ENCODE assay signal across 20 cellular contexts in genomic region chr19:50190439-50190891, GRCh38. TPM values are rescaled to one million over a fixed set of nuclear protein-coding genes. Genes with fewer than 3 reads are reported as not detected.
A peak's percentile ranks its signal among the peaks of the same experiment; 100 is the strongest.
DNase-seq lines count a peak whose midpoint lies in the region; ATAC-seq, FAIRE-seq and TF ChIP-seq lines count a peak whose summit lies in the region.
"Had no signal": no experiment of that assay in that cellular context is flagged by ENCODE, and none has a peak within 500 bp of the region (broad histone marks: within the 10 kb centered on the region; RNA-seq: fewer than 3 reads in every experiment).

No MANE protein-coding gene starts in this region.

- intact Hi-C loops in left ventricle myocardium inferior (cut with micrococcal nuclease), result no loop called here
- intact Hi-C loops in left ventricle myocardium superior (cut with micrococcal nuclease), result no loop called here
- intact Hi-C loops in mucosa of descending colon (cut with DNase I, micrococcal nuclease), result no loop called here
- intact Hi-C loops in HepG2 (cut with micrococcal nuclease; ENCODE audit: unreplicated experiment), result no loop called here

- H3K27ac ChIP-seq in left ventricle myocardium inferior (replicated peaks), result peak overlapping the region; percentile 63
- no peak overlapping the region for H3K27ac ChIP-seq in HepG2 (ENCODE audit: extremely low read length, insufficient read depth, low read length)

- TF ChIP-seq CTCF in left ventricle myocardium inferior (IDR thresholded peaks at IDR 0.05; ENCODE audit: borderline replicate concordance), result no peak
- TF ChIP-seq CTCF in mucosa of descending colon (IDR thresholded peaks at IDR 0.05), result no peak
- no peak for TF ChIP-seq CTCF in HepG2 (CRISPR knock-in tag; IDR thresholded peaks at IDR 0.05)

- no TSS peak for BruUV-seq in HepG2 (replicated peaks; lab: Mats Ljungman, UMichigan)

- peaks cover 18% of the 10 kb centered on the region for H3K27me3 ChIP-seq in left ventricle myocardium inferior (ENCODE audit: low read depth)
- H3K27me3 ChIP-seq in HepG2 (ENCODE audit: control insufficient read depth in 1 of 2, insufficient read depth in 2 of 2, low read length in 2 of 2), result peaks cover 0 to 13% of the 10 kb centered on the region in 2 experiments; a peak in 2 of 5 replicates
- H3K27me3 ChIP-seq: BE2C had no signal

- no peak overlapping the region for H2AFZ ChIP-seq in HepG2 (ENCODE audit: low read length)

- ATAC-seq in left ventricle myocardium superior (no peak), mucosa of descending colon (peak; percentile 85), HG03175 (IDR thresholded peaks at IDR 0.05; ENCODE audit: unreplicated experiment) (no peak), HepG2 (no peak)

- peaks cover 11% of the 10 kb centered on the region for H3K4me1 ChIP-seq in left ventricle myocardium inferior
- H3K4me1 ChIP-seq in mucosa of descending colon (ENCODE audit: low read depth), result no peaks in the 10 kb centered on the region
- H3K4me1 ChIP-seq in HepG2 (ENCODE audit: insufficient read depth, low read length), result no peaks in the 10 kb centered on the region; the same call in 1 of the 2 replicates
- H3K4me1 ChIP-seq: BE2C had no signal

- H4K20me1 ChIP-seq in HepG2 (ENCODE audit: insufficient read depth, low read length), result no peaks in the 10 kb centered on the region

- DNase-seq in left ventricle myocardium inferior, result no peak
- DNase-seq in left ventricle myocardium superior, result no peak
- DNase-seq in SW480 (ENCODE audit: low spot score), result peak; percentile 64
- DNase-seq in mucosa of descending colon, result peak; percentile 76 to 87 (median 78)
- DNase-seq in NCI-H187 treated with DMSO at 0.1 percent for 48 hours (lab: John Stamatoyannopoulos, UW), result no peak
- no peak for DNase-seq in HepG2 (ENCODE audit: low spot score)
- no peak for DNase-seq in HuH-7 (ENCODE audit: low spot score)
- DNase-seq: anterior cingulate cortex, BE2C, heart right ventricle, islet precursor cell, NCI-H2081, NCI-H510A, T1000 had no signal

- H3K79me2 ChIP-seq in HepG2 (ENCODE audit: insufficient read depth, low read length), result no peaks in the 10 kb centered on the region

- POLR2A ChIA-PET in HepG2 (lab: Yijun Ruan, JAX), result no interaction called here

- no peaks in the 10 kb centered on the region for H3K9me3 ChIP-seq in left ventricle myocardium inferior (replicated peaks)
- H3K9me3 ChIP-seq in mucosa of descending colon, result no peaks in the 10 kb centered on the region
- H3K9me3 ChIP-seq in HepG2 (ENCODE audit: low read length), result no peaks in the 10 kb centered on the region
- H3K9me3 ChIP-seq: BE2C, heart right ventricle had no signal

- in situ Hi-C loops in HepG2 (cut with HindIII; ENCODE audit: extremely low pct_ligation_motif_present, low pct_unique_long_range_greater_than_20kb), result no loop called here

- no peak for FAIRE-seq in HepG2 (lab: Jason Lieb, UNC)
- FAIRE-seq: endometrium had no signal

- no peak for TF ChIP-seq EP300 in HepG2 (IDR thresholded peaks at IDR 0.05; ENCODE audit: low read depth in 2 of 2, low read length in 2 of 2)
- TF ChIP-seq EP300 in HepG2 (CRISPR knock-in tag; IDR thresholded peaks at IDR 0.05; ENCODE audit: borderline replicate concordance), result no peak

- no peak overlapping the region for H3K9ac ChIP-seq in HepG2 (ENCODE audit: insufficient read depth, low read depth, low read length)

- H3K36me3 ChIP-seq in left ventricle myocardium inferior (no peaks in the 10 kb centered on the region), mucosa of descending colon (ENCODE audit: low read depth) (peaks cover 8% of the 10 kb centered on the region), HepG2 (replicated peaks in 1 of 2; ENCODE audit: control insufficient read depth in 1 of 2, insufficient read depth in 2 of 2, low read length in 2 of 2) (no peaks in the 10 kb centered on the region)
- H3K36me3 ChIP-seq: BE2C, heart right ventricle had no signal

- TF ChIP-seq POLR2A in HepG2 (IDR thresholded peaks at IDR 0.05; ENCODE audit: insufficient read depth in 1 of 2, low read depth in 2 of 2, low read length in 2 of 2), result no peak

- no peak overlapping the region for H3K4me2 ChIP-seq in HepG2 (ENCODE audit: low read depth, low read length)

- H3K4me3 ChIP-seq in left ventricle myocardium inferior, result no peak overlapping the region
- no peak overlapping the region for H3K4me3 ChIP-seq in mucosa of descending colon
- no peak overlapping the region for H3K4me3 ChIP-seq in HepG2 (replicated peaks in 1 of 3; ENCODE audit: insufficient read depth in 1 of 3, low read depth in 2 of 3, low read length in 3 of 3)
- H3K4me3 ChIP-seq: heart right ventricle had no signal

- CTCF ChIA-PET in HepG2 (lab: Yijun Ruan, JAX; ENCODE audit: low intra/inter-chr PET ratio, low total read pairs), result no interaction called here

- no peak for TF ChIP-seq RAD21 in HepG2 (CRISPR knock-in tag; IDR thresholded peaks at IDR 0.05)

- 33% methylated on average over 8 of the region's 8 CpGs for WGBS in HepG2 (ENCODE audit: low lambda C conversion rate)

TF ChIP-seq in HepG2, 621 proteins besides CTCF, POLR2A, EP300 and RAD21 (continues in another document):
- TF ChIP-seq PHF8 (CRISPR knock-in tag; IDR thresholded peaks at IDR 0.05) (no peak), RFX3 (CRISPR knock-in tag; IDR thresholded peaks at IDR 0.05) (no peak), POLR2AphosphoS2 (IDR thresholded peaks at IDR 0.05; ENCODE audit: low read depth, low read length) (no peak)

RNA-seq across cellular contexts. Expression of gene MYH14, which starts 13.0 kb away (rescaled TPM):
- 115 TPM for total RNA-seq in left ventricle myocardium inferior
- 131 TPM for total RNA-seq in left ventricle myocardium superior
- total RNA-seq in mucosa of descending colon, result 100 to 1,000 TPM; 268 to 606 (median 586) TPM
- total RNA-seq in HepG2 (2016; rRNA removed; fragmentation: Illumina TruSeq; extraction: Trizol), result 5.5 and 6.4 TPM in 2 replicates
- total RNA-seq in HepG2 (2016; cell fraction: cytosol; rRNA removed; fragmentation: Illumina TruSeq; extraction: Trizol; ENCODE audit: low read depth), result 0.53 and 0.61 TPM in 2 replicates
- 4.9 and 6.5 TPM in 2 replicates for total RNA-seq in HepG2 (2016; cell fraction: insoluble cytoplasmic fraction; rRNA removed; fragmentation: Illumina TruSeq; extraction: Trizol)
- 2.1 and 2.4 TPM in 2 replicates for total RNA-seq in HepG2 (2016; cell fraction: membrane; rRNA removed; fragmentation: Illumina TruSeq; extraction: Trizol)
- total RNA-seq in HepG2 (2016; cell fraction: nucleus; rRNA removed; fragmentation: Illumina TruSeq; extraction: Trizol), result 4.0 and 5.6 TPM in 2 replicates
- 5.8 and 8.0 TPM in 2 replicates for polyA plus RNA-seq in HepG2 (2011; rRNA removed)
- 5.0 and 5.4 TPM in 2 replicates for polyA plus RNA-seq in HepG2 (2011; cell fraction: cytosol; rRNA removed)
- polyA plus RNA-seq in HepG2 (2011; cell fraction: nucleus; rRNA removed), result 15.1 and 15.8 TPM in 2 replicates
- polyA plus RNA-seq in HepG2 (2012), result 5.1 and 8.9 TPM in 2 replicates
- polyA plus RNA-seq in HepG2 (2016; cell fraction: cytosol; fragmentation: Illumina TruSeq; extraction: Trizol; ENCODE audit: low read depth), result 0.88 and 1.1 TPM in 2 replicates
- polyA plus RNA-seq in HepG2 (2016; cell fraction: insoluble cytoplasmic fraction; fragmentation: Illumina TruSeq; extraction: Trizol; ENCODE audit: low read depth), result 6.6 and 11.4 TPM in 2 replicates
- polyA plus RNA-seq in HepG2 (2016; cell fraction: membrane; fragmentation: Illumina TruSeq; extraction: Trizol; ENCODE audit: low read depth), result 1.4 and 1.7 TPM in 2 replicates
- polyA plus RNA-seq in HepG2 (2016; cell fraction: nucleus; fragmentation: Illumina TruSeq; extraction: Trizol; ENCODE audit: insufficient read depth, low read depth), result 14.3 and 14.6 TPM in 2 replicates
- 22.4 TPM in 1 of 2 replicates, not detected in the other for polyA minus RNA-seq in HepG2 (2011; rRNA and poly(A)+ RNA removed; ENCODE audit: low replicate concordance)
- polyA minus RNA-seq in HepG2 (2011; cell fraction: cytosol; rRNA and poly(A)+ RNA removed), result 11.9 and 12.9 TPM in 2 replicates
- polyA minus RNA-seq in HepG2 (2011; cell fraction: nucleus; rRNA and poly(A)+ RNA removed), result 9.0 TPM in 2 replicates
- total RNA-seq: OCI-LY7 had no signal

RNA-seq across cellular contexts. Expression of gene IZUMO2, which starts 27.4 kb away (rescaled TPM):
- total RNA-seq in left ventricle myocardium inferior (not detected), left ventricle myocardium superior (not detected), mucosa of descending colon (not detected), HepG2 (2016; rRNA removed; fragmentation: Illumina TruSeq; extraction: Trizol) (not detected in 2 replicates)
- total RNA-seq in HepG2 (2016; cell fraction: cytosol; rRNA removed; fragmentation: Illumina TruSeq; extraction: Trizol; ENCODE audit: low read depth), result not detected in 2 replicates
- not detected in 2 replicates for total RNA-seq in HepG2 (2016; cell fraction: insoluble cytoplasmic fraction; rRNA removed; fragmentation: Illumina TruSeq; extraction: Trizol)
- not detected in 2 replicates for total RNA-seq in HepG2 (2016; cell fraction: membrane; rRNA removed; fragmentation: Illumina TruSeq; extraction: Trizol)
- not detected in 2 replicates for total RNA-seq in HepG2 (2016; cell fraction: nucleus; rRNA removed; fragmentation: Illumina TruSeq; extraction: Trizol)
- polyA plus RNA-seq in HepG2 (2011; rRNA removed), result not detected in 2 replicates
- not detected in 2 replicates for polyA plus RNA-seq in HepG2 (2011; cell fraction: cytosol; rRNA removed)
- polyA plus RNA-seq in HepG2 (2011; cell fraction: nucleus; rRNA removed), result not detected in 2 replicates
- not detected in 2 replicates for polyA plus RNA-seq in HepG2 (2012)
- not detected in 2 replicates for polyA plus RNA-seq in HepG2 (2016; cell fraction: cytosol; fragmentation: Illumina TruSeq; extraction: Trizol; ENCODE audit: low read depth)
- polyA plus RNA-seq in HepG2 (2016; cell fraction: insoluble cytoplasmic fraction; fragmentation: Illumina TruSeq; extraction: Trizol; ENCODE audit: low read depth), result not detected in 2 replicates
- polyA plus RNA-seq in HepG2 (2016; cell fraction: membrane; fragmentation: Illumina TruSeq; extraction: Trizol; ENCODE audit: low read depth), result not detected in 2 replicates
- polyA plus RNA-seq in HepG2 (2016; cell fraction: nucleus; fragmentation: Illumina TruSeq; extraction: Trizol; ENCODE audit: insufficient read depth, low read depth), result not detected in 2 replicates
- not detected in 2 replicates for polyA minus RNA-seq in HepG2 (2011; rRNA and poly(A)+ RNA removed; ENCODE audit: low replicate concordance)
- polyA minus RNA-seq in HepG2 (2011; cell fraction: cytosol; rRNA and poly(A)+ RNA removed), result not detected in 2 replicates
- not detected in 2 replicates for polyA minus RNA-seq in HepG2 (2011; cell fraction: nucleus; rRNA and poly(A)+ RNA removed)
- total RNA-seq: A172, chondrocyte, heart right ventricle, OCI-LY7, SK-MEL-5 had no signal
- polyA plus RNA-seq: heart right ventricle had no signal

Comparison
In these comparisons a context has a peak if more than half of its experiments do, and no peak if none do; other contexts are left out.
1. DNase-seq: peak in SW480 (single experiment) and mucosa of descending colon (3 of 3); none in left ventricle myocardium inferior (single experiment), left ventricle myocardium superior (single experiment), NCI-H187 treated with DMSO at 0.1 percent for 48 hours (single experiment), HepG2 (single experiment) and HuH-7 (single experiment).
2. RNA of gene MYH14, which starts 13.0 kb away (total RNA-seq): 268 to 606 TPM in mucosa of descending colon, 131 TPM in left ventricle myocardium superior (single experiment) and 115 TPM in left ventricle myocardium inferior (single experiment); 0.53 to 6.5 TPM in HepG2; every median in the first group is over 10 times any median in the second.